ENCODE assay signal across 1 cellular context in the genomic region with DNA sequence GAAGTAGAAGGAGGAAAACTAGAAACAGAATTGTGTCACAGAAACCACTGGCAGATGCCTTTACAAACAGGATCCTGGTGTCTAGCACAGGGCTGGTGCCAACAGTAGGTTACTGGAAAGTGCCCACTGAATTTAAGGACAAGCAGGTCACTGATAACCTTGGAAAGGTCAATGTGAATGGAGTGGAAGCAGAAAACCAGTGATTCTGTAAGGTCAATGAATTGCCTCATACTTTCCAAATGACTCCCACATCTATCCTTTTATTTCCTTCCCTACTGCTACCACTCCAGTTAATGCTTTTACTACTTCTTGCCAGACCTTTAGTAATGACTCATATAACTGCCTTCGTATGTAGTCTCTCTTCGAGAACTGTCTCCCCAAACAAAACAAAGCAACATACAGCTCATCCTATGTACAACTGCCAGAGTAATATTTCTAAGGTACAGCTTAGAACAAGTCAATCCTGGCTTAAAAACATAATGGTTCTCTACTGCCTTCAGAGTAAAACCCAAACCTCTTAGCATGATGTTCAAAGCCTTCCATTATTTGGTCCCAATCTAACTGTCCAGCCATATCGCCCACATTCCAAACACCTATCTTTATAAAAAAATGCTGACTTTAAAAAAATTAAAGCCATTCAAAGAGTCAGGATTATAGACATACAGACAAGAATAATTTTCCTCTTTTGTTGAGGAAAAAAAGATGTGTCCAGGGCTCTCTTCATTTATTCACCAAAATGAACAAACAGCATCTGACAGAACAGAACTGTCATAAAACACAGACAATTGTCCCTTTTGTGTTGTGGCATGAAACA.
TF ChIP-seq lines count a peak whose summit lies in the region.

No MANE protein-coding gene starts in this region.

TF ChIP-seq in GM23338, 12 proteins besides CTCF, POLR2A, EP300 and RAD21 (continued from another document):
- TF ChIP-seq, protein P1, sequence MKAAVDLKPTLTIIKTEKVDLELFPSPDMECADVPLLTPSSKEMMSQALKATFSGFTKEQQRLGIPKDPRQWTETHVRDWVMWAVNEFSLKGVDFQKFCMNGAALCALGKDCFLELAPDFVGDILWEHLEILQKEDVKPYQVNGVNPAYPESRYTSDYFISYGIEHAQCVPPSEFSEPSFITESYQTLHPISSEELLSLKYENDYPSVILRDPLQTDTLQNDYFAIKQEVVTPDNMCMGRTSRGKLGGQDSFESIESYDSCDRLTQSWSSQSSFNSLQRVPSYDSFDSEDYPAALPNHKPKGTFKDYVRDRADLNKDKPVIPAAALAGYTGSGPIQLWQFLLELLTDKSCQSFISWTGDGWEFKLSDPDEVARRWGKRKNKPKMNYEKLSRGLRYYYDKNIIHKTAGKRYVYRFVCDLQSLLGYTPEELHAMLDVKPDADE (IDR thresholded peaks at IDR 0.05), result no peak
- TF ChIP-seq EZH2phosphoT487 (IDR thresholded peaks at IDR 0.05; ENCODE audit: unreplicated experiment) (no peak), POLR2AphosphoS5 (IDR thresholded peaks at IDR 0.05; ENCODE audit: low read depth) (no peak), CREB1 (CRISPR knock-in tag; IDR thresholded peaks at IDR 0.05; ENCODE audit: low read depth) (no peak), ZNF462 (CRISPR knock-in tag; IDR thresholded peaks at IDR 0.05) (no peak)
